ENCODE assay signal across 1 cellular context in the genomic region with DNA sequence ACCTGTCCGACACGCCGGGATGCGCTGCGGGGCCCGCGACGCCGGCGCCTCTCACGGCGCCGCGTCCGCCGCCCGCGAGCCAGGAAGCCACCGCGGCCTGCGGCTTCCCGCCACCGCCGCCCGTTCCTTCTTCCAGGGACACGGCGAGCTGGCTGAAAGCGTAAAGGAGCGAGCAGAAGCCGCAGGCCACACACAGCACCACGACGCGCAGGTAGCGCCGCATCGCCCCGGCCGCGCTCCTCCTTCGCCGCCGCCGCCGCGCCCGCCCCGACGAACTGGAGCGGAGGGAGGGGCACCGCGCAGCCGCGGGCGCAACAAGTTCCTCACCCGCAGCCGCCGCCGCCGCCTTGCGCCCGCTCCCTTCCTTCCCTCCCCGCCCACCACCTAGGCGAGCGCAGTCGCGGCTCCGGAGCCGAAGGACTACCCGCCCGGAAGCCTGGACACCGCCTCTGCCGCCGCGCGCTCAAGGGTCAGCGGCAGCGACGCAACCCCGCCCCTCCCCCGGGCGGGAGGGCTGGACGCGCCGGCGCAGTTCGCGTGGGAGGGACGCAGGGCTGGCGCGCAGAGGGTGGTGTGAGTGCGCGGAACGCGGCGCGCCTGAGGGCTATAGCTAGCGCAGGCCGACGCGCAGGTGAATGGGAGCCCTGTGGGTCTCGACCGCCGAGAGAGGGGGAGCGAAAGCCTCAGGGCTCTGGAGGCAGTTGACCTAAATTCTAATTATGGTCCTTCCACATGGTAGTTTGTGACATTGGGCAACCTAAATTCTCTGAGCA.
TF ChIP-seq lines count a peak whose summit lies in the region.

TSS of gene GXYLT1 (minus strand) at position 451 of the 773 bp plus-strand sequence. CDS start at position 223, 228 bp downstream.

TF ChIP-seq in WTC11, 78 proteins besides CTCF, POLR2A, EP300 and RAD21 (continued from another document):
- TF ChIP-seq RELA (CRISPR knock-in tag; IDR thresholded peaks at IDR 0.05; ENCODE audit: borderline replicate concordance) = no peak; the same call in 1 of the 2 replicates
- TF ChIP-seq, protein P1, sequence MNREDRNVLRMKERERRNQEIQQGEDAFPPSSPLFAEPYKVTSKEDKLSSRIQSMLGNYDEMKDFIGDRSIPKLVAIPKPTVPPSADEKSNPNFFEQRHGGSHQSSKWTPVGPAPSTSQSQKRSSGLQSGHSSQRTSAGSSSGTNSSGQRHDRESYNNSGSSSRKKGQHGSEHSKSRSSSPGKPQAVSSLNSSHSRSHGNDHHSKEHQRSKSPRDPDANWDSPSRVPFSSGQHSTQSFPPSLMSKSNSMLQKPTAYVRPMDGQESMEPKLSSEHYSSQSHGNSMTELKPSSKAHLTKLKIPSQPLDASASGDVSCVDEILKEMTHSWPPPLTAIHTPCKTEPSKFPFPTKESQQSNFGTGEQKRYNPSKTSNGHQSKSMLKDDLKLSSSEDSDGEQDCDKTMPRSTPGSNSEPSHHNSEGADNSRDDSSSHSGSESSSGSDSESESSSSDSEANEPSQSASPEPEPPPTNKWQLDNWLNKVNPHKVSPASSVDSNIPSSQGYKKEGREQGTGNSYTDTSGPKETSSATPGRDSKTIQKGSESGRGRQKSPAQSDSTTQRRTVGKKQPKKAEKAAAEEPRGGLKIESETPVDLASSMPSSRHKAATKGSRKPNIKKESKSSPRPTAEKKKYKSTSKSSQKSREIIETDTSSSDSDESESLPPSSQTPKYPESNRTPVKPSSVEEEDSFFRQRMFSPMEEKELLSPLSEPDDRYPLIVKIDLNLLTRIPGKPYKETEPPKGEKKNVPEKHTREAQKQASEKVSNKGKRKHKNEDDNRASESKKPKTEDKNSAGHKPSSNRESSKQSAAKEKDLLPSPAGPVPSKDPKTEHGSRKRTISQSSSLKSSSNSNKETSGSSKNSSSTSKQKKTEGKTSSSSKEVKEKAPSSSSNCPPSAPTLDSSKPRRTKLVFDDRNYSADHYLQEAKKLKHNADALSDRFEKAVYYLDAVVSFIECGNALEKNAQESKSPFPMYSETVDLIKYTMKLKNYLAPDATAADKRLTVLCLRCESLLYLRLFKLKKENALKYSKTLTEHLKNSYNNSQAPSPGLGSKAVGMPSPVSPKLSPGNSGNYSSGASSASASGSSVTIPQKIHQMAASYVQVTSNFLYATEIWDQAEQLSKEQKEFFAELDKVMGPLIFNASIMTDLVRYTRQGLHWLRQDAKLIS (CRISPR knock-in tag; IDR thresholded peaks at IDR 0.05; ENCODE audit: borderline replicate concordance) = no peak
- TF ChIP-seq NR3C1 (CRISPR knock-in tag; conservative IDR thresholded peaks at IDR 0.05; ENCODE audit: low read depth) = no peak
- TF ChIP-seq, protein P2, sequence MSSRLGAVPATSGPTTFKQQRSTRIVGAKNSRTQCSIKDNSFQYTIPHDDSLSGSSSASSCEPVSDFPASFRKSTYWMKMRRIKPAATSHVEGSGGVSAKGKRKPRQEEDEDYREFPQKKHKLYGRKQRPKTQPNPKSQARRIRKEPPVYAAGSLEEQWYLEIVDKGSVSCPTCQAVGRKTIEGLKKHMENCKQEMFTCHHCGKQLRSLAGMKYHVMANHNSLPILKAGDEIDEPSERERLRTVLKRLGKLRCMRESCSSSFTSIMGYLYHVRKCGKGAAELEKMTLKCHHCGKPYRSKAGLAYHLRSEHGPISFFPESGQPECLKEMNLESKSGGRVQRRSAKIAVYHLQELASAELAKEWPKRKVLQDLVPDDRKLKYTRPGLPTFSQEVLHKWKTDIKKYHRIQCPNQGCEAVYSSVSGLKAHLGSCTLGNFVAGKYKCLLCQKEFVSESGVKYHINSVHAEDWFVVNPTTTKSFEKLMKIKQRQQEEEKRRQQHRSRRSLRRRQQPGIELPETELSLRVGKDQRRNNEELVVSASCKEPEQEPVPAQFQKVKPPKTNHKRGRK (CRISPR knock-in tag; IDR thresholded peaks at IDR 0.05; ENCODE audit: borderline replicate concordance) = no peak
- TF ChIP-seq, protein P3, sequence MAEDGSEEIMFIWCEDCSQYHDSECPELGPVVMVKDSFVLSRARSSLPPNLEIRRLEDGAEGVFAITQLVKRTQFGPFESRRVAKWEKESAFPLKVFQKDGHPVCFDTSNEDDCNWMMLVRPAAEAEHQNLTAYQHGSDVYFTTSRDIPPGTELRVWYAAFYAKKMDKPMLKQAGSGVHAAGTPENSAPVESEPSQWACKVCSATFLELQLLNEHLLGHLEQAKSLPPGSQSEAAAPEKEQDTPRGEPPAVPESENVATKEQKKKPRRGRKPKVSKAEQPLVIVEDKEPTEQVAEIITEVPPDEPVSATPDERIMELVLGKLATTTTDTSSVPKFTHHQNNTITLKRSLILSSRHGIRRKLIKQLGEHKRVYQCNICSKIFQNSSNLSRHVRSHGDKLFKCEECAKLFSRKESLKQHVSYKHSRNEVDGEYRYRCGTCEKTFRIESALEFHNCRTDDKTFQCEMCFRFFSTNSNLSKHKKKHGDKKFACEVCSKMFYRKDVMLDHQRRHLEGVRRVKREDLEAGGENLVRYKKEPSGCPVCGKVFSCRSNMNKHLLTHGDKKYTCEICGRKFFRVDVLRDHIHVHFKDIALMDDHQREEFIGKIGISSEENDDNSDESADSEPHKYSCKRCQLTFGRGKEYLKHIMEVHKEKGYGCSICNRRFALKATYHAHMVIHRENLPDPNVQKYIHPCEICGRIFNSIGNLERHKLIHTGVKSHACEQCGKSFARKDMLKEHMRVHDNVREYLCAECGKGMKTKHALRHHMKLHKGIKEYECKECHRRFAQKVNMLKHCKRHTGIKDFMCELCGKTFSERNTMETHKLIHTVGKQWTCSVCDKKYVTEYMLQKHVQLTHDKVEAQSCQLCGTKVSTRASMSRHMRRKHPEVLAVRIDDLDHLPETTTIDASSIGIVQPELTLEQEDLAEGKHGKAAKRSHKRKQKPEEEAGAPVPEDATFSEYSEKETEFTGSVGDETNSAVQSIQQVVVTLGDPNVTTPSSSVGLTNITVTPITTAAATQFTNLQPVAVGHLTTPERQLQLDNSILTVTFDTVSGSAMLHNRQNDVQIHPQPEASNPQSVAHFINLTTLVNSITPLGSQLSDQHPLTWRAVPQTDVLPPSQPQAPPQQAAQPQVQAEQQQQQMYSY (CRISPR knock-in tag; IDR thresholded peaks at IDR 0.05) = no peak
- peak; percentile 97 for TF ChIP-seq E2F5 (CRISPR knock-in tag; IDR thresholded peaks at IDR 0.05)
- TF ChIP-seq ESRRA (CRISPR knock-in tag; IDR thresholded peaks at IDR 0.05; ENCODE audit: borderline replicate concordance) = no peak
- no peak for TF ChIP-seq CREB1 (CRISPR knock-in tag; IDR thresholded peaks at IDR 0.05)
- peak; percentile 94; the same call in 1 of the 2 replicates for TF ChIP-seq KAT7 (CRISPR knock-in tag; IDR thresholded peaks at IDR 0.05; ENCODE audit: borderline replicate concordance)
- TF ChIP-seq GTF2I (CRISPR knock-in tag; conservative IDR thresholded peaks at IDR 0.05) = no peak
- TF ChIP-seq ZNF416 (CRISPR knock-in tag; IDR thresholded peaks at IDR 0.05) = no peak
- peak; percentile 84 for TF ChIP-seq FOXK1 (CRISPR knock-in tag; IDR thresholded peaks at IDR 0.05)
- no peak for TF ChIP-seq PRRX2 (CRISPR knock-in tag; IDR thresholded peaks at IDR 0.05)
- no peak for TF ChIP-seq ATF3 (CRISPR knock-in tag; conservative IDR thresholded peaks at IDR 0.05)
- TF ChIP-seq EMX1 (CRISPR knock-in tag; IDR thresholded peaks at IDR 0.05) = no peak
- TF ChIP-seq SMAD4 (CRISPR knock-in tag; IDR thresholded peaks at IDR 0.05) = no peak
- no peak for TF ChIP-seq ZNF138 (CRISPR knock-in tag; conservative IDR thresholded peaks at IDR 0.05)
- peak; percentile 54; the same call in 1 of the 2 replicates for TF ChIP-seq NFE2L1 (CRISPR knock-in tag; IDR thresholded peaks at IDR 0.05)
- TF ChIP-seq IRF1 (CRISPR knock-in tag; IDR thresholded peaks at IDR 0.05) = no peak
- peak; percentile 15; the same call in 1 of the 2 replicates for TF ChIP-seq SMAD3 (CRISPR knock-in tag; IDR thresholded peaks at IDR 0.05; ENCODE audit: borderline replicate concordance)
- TF ChIP-seq FOXJ3 (CRISPR knock-in tag; IDR thresholded peaks at IDR 0.05; ENCODE audit: borderline replicate concordance) = no peak
- TF ChIP-seq MAX (CRISPR knock-in tag; IDR thresholded peaks at IDR 0.05) = peak; percentile 92
- TF ChIP-seq, protein P4, sequence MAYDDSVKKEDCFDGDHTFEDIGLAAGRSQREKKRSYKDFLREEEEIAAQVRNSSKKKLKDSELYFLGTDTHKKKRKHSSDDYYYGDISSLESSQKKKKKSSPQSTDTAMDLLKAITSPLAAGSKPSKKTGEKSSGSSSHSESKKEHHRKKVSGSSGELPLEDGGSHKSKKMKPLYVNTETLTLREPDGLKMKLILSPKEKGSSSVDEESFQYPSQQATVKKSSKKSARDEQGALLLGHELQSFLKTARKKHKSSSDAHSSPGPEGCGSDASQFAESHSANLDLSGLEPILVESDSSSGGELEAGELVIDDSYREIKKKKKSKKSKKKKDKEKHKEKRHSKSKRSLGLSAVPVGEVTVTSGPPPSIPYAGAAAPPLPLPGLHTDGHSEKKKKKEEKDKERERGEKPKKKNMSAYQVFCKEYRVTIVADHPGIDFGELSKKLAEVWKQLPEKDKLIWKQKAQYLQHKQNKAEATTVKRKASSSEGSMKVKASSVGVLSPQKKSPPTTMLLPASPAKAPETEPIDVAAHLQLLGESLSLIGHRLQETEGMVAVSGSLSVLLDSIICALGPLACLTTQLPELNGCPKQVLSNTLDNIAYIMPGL (CRISPR knock-in tag; IDR thresholded peaks at IDR 0.05) = peak; percentile 93
- TF ChIP-seq NFATC4 (CRISPR knock-in tag; IDR thresholded peaks at IDR 0.05) = no peak
- peak; percentile 81; the same call in 1 of the 2 replicates for TF ChIP-seq ELF4 (CRISPR knock-in tag; IDR thresholded peaks at IDR 0.05; ENCODE audit: low read depth)
- no peak for TF ChIP-seq SOX15 (CRISPR knock-in tag; IDR thresholded peaks at IDR 0.05)
- TF ChIP-seq CREM (CRISPR knock-in tag; IDR thresholded peaks at IDR 0.05) = 0 out of 2 replicates have a peak, but pooled peaks have one; percentile 76
- no peak for TF ChIP-seq TCF7 (CRISPR knock-in tag; IDR thresholded peaks at IDR 0.05; ENCODE audit: low read depth)
- no peak for TF ChIP-seq MLX (CRISPR knock-in tag; IDR thresholded peaks at IDR 0.05)
- TF ChIP-seq E2F1 (CRISPR knock-in tag; IDR thresholded peaks at IDR 0.05) = no peak
- TF ChIP-seq ZBTB21 (CRISPR knock-in tag; IDR thresholded peaks at IDR 0.05; ENCODE audit: borderline replicate concordance) = peak; percentile 14; the same call in 1 of the 2 replicates
- peak; percentile 57; the same call in 1 of the 2 replicates for TF ChIP-seq TP53 (CRISPR knock-in tag; IDR thresholded peaks at IDR 0.05)
- peak; percentile 83; the same call in 1 of the 2 replicates for TF ChIP-seq ETV6 (CRISPR knock-in tag; IDR thresholded peaks at IDR 0.05)
- no peak for TF ChIP-seq HMGA2 (CRISPR knock-in tag; IDR thresholded peaks at IDR 0.05)
- peak; percentile 86 for TF ChIP-seq TEAD1 (CRISPR knock-in tag; IDR thresholded peaks at IDR 0.05)
- peak; percentile 33; the same call in 1 of the 2 replicates for TF ChIP-seq ZNF219 (CRISPR knock-in tag; IDR thresholded peaks at IDR 0.05; ENCODE audit: borderline replicate concordance)
- TF ChIP-seq RORB (CRISPR knock-in tag; IDR thresholded peaks at IDR 0.05) = no peak
- TF ChIP-seq, protein P5, sequence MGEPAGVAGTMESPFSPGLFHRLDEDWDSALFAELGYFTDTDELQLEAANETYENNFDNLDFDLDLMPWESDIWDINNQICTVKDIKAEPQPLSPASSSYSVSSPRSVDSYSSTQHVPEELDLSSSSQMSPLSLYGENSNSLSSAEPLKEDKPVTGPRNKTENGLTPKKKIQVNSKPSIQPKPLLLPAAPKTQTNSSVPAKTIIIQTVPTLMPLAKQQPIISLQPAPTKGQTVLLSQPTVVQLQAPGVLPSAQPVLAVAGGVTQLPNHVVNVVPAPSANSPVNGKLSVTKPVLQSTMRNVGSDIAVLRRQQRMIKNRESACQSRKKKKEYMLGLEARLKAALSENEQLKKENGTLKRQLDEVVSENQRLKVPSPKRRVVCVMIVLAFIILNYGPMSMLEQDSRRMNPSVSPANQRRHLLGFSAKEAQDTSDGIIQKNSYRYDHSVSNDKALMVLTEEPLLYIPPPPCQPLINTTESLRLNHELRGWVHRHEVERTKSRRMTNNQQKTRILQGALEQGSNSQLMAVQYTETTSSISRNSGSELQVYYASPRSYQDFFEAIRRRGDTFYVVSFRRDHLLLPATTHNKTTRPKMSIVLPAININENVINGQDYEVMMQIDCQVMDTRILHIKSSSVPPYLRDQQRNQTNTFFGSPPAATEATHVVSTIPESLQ (CRISPR knock-in tag; IDR thresholded peaks at IDR 0.05) = no peak
- TF ChIP-seq NR1H2 (CRISPR knock-in tag; IDR thresholded peaks at IDR 0.05) = no peak
